ENCODE assay signal across 25 cellular contexts in the genomic region with DNA sequence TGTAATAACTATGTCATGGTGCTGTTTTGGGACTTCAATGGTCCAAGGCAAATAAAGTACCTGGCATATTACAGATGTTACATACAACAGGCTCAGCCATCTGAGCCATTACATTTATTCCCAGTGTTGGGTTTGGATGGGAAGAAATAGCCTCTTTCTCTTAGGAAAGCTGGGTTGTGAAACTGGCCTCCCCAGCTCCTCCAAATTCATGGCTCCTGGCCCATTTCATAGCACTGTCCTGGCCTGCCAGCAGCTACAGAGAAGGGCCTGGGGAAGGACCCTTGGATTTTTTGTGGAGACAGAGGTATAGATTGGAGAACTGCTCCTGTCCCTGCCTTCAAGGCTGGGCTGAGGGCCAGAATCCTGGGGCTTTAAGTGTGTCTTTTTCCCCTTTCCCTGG. TPM values are rescaled to one million over a fixed set of nuclear protein-coding genes. Genes with fewer than 3 reads are reported as not detected.
"Had no signal": no experiment of that assay in that cellular context is flagged by ENCODE, and none has a peak within 500 bp of the region (broad histone marks: within the 10 kb centered on the region; RNA-seq: fewer than 3 reads in every experiment).

No MANE protein-coding gene starts in this region.

- H3K36me3 ChIP-seq: adrenal gland, Peyer's patch had no signal

- H3K4me3 ChIP-seq: adrenal gland, Peyer's patch had no signal

- DNase-seq: activated CD4-positive, alpha-beta memory T cell treated with anti-CD3 and anti-CD28 coated beads for 36 hours; activated CD4-positive, alpha-beta T cell treated with anti-CD3 and anti-CD28 coated beads, Interleukin-2, amount 10 ng/mL, durations not matched to agents 7 days and 5 days; activated CD4-positive, CD25-positive, alpha-beta regulatory T cell; activated CD8-positive, alpha-beta memory T cell treated with anti-CD3 and anti-CD28 coated beads, Interleukin-2, amount 50 U/mL, for 4 hours; activated naive CD4-positive, alpha-beta T cell treated with anti-CD3 and anti-CD28 coated beads, Interleukin-2, amount 50 U/mL, for 16 hours; activated naive CD8-positive, alpha-beta T cell treated with anti-CD3 and anti-CD28 coated beads, Interleukin-2, amount 10 ng/mL, durations not matched to agents 7 days and 5 days; activated T-cell treated with anti-CD3 and anti-CD28 coated beads, Interleukin-2, amount 50 U/mL, for 72 hours; adrenal gland; anterior cingulate cortex; IMR-90; KBM-7; NCI-H1048; NCI-H146; NCI-H187 treated with DMSO at 0.1 percent for 48 hours; NCI-H2081 treated with DMSO at 0.1 percent for 48 hours; NCI-H446; NCI-H524; SIG-M5; T-helper 17 cell; T1000 had no signal

- H3K4me1 ChIP-seq: adrenal gland, Peyer's patch had no signal

- H3K27me3 ChIP-seq: adrenal gland, Peyer's patch had no signal

- H3K9me3 ChIP-seq: Peyer's patch had no signal

- H3K36me3 Mint-ChIP-seq: activated CD4-positive, alpha-beta memory T cell treated with anti-CD3 and anti-CD28 coated beads for 36 hours; activated naive CD8-positive, alpha-beta T cell treated with anti-CD3 and anti-CD28 coated beads, Interleukin-2, amount 10 ng/mL, durations not matched to agents 7 days and 5 days had no signal

- H3K27ac ChIP-seq: adrenal gland, Peyer's patch, RWPE1, VCaP had no signal

- ATAC-seq: activated T-cell treated with anti-CD3 and anti-CD28 coated beads, Interleukin-2, amount 50 U/mL, for 72 hours; T-helper 17 cell had no signal

- H3K4me3 Mint-ChIP-seq: activated CD4-positive, alpha-beta memory T cell treated with anti-CD3 and anti-CD28 coated beads for 36 hours; activated CD4-positive, alpha-beta T cell treated with anti-CD3 and anti-CD28 coated beads, Interleukin-2, amount 10 ng/mL, durations not matched to agents 7 days and 5 days; activated naive CD8-positive, alpha-beta T cell treated with anti-CD3 and anti-CD28 coated beads, Interleukin-2, amount 10 ng/mL, durations not matched to agents 7 days and 5 days; activated T-cell treated with anti-CD3 and anti-CD28 coated beads, Interleukin-2, amount 50 U/mL, for 72 hours; T-helper 17 cell had no signal

- H3K4me1 Mint-ChIP-seq: activated CD4-positive, alpha-beta T cell treated with anti-CD3 and anti-CD28 coated beads, Interleukin-2, amount 10 ng/mL, durations not matched to agents 7 days and 5 days; activated naive CD8-positive, alpha-beta T cell treated with anti-CD3 and anti-CD28 coated beads, Interleukin-2, amount 10 ng/mL, durations not matched to agents 7 days and 5 days; T-helper 17 cell had no signal

- H3K27ac Mint-ChIP-seq: activated CD4-positive, alpha-beta memory T cell treated with anti-CD3 and anti-CD28 coated beads for 36 hours; activated CD4-positive, alpha-beta T cell treated with anti-CD3 and anti-CD28 coated beads, Interleukin-2, amount 10 ng/mL, durations not matched to agents 7 days and 5 days; activated naive CD8-positive, alpha-beta T cell treated with anti-CD3 and anti-CD28 coated beads, Interleukin-2, amount 10 ng/mL, durations not matched to agents 7 days and 5 days; activated T-cell treated with anti-CD3 and anti-CD28 coated beads, Interleukin-2, amount 50 U/mL, for 72 hours; activated T-helper 2 cell treated with anti-CD3 and anti-CD28 coated beads, Interferon-gamma antibody, Interleukin-2, Interleukin-4, amounts not matched to agents 10 μg/mL and 5 μg/mL and 100 μg/mL, durations not matched to agents 14 hours and 24 hours and 36 hours; T-helper 17 cell had no signal

- H3K9me3 Mint-ChIP-seq: activated CD4-positive, alpha-beta T cell treated with anti-CD3 and anti-CD28 coated beads, Interleukin-2, amount 10 ng/mL, durations not matched to agents 7 days and 5 days; activated T-cell treated with anti-CD3 and anti-CD28 coated beads, Interleukin-2, amount 50 U/mL, for 72 hours; activated T-helper 2 cell treated with anti-CD3 and anti-CD28 coated beads, Interferon-gamma antibody, Interleukin-2, Interleukin-4, amounts not matched to agents 10 μg/mL and 5 μg/mL and 100 μg/mL, durations not matched to agents 14 hours and 24 hours and 36 hours had no signal

RNA-seq across cellular contexts. Expression of gene PKNOX2, which starts 18.0 kb away (rescaled TPM):
- total RNA-seq: activated CD4-positive, alpha-beta memory T cell treated with anti-CD3 and anti-CD28 coated beads for 36 hours; activated CD4-positive, alpha-beta T cell treated with anti-CD3 and anti-CD28 coated beads, Interleukin-2, amount 10 ng/mL, durations not matched to agents 7 days and 5 days; activated naive CD8-positive, alpha-beta T cell treated with anti-CD3 and anti-CD28 coated beads, Interleukin-2, amount 10 ng/mL, durations not matched to agents 7 days and 5 days; activated T-cell treated with anti-CD3 and anti-CD28 coated beads, Interleukin-2, amount 50 U/mL, for 72 hours; activated T-helper 2 cell treated with anti-CD3 and anti-CD28 coated beads, Interferon-gamma antibody, Interleukin-2, Interleukin-4, amounts not matched to agents 10 μg/mL and 5 μg/mL and 100 μg/mL, durations not matched to agents 14 hours and 24 hours and 36 hours; M059J; T-helper 17 cell had no signal
